Comparison of ENCODE assay signal across 8 cellular contexts in the genomic region with DNA sequence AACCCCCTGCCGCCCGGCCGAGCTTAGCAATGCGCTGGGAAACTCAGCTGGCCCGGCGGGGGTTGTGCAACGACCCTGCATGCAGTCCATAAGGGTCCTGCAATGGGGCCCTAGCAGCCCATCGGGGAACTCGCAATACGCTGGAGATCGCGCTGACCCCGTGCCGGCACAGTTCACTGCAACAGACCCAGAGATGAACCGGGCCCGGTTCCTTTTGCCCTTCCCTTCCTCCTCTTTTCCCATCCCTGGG. TPM values are rescaled to one million over a fixed set of nuclear protein-coding genes. Genes with fewer than 3 reads are reported as not detected.
DNase-seq lines count a peak whose midpoint lies in the region; ATAC-seq and TF ChIP-seq lines count a peak whose summit lies in the region.

No MANE protein-coding gene starts in this region.

- H4K20me1 ChIP-seq in Loucy (ENCODE audit: insufficient read depth, low read length, poor library complexity, severe bottlenecking), result peaks cover 42% of the 10 kb centered on the region

- H3K4me1 ChIP-seq in Loucy (ENCODE audit: insufficient read depth, low read length, poor library complexity, severe bottlenecking), result peaks cover 70% of the 10 kb centered on the region

- peaks cover 56 to 82% of the 10 kb centered on the region in 2 donors for H3K4me1 Mint-ChIP-seq in natural killer cell

- H3K4me3 ChIP-seq in Loucy (ENCODE audit: low read length, poor library complexity, severe bottlenecking) (peak overlapping the region; percentile 90), dorsolateral prefrontal cortex (peak overlapping the region; percentile 58 to 100 (median 93))

- H3K9ac ChIP-seq in Loucy (ENCODE audit: low read depth, low read length, poor library complexity, severe bottlenecking), result peak overlapping the region; percentile 99

- no peaks in the 10 kb centered on the region for H3K27me3 Mint-ChIP-seq in natural killer cell (ENCODE audit: low read depth in 2 of 2)

- peak overlapping the region; percentile 67 for H2AFZ ChIP-seq in Loucy (ENCODE audit: low read length)

- TF ChIP-seq CTCF in Loucy (conservative IDR thresholded peaks at IDR 0.05; ENCODE audit: low read length) (no peak), dorsolateral prefrontal cortex (IDR thresholded peaks at IDR 0.05 in 54 of 56, conservative IDR thresholded peaks at IDR 0.05 in 2 of 56; ENCODE audit: low read depth in 1 of 56, partially characterized antibody in 56 of 56) (peak in 1 of 56 donors; percentile 12), natural killer cell (IDR thresholded peaks at IDR 0.05) (no peak)

- no peaks in the 10 kb centered on the region for H3K9me3 ChIP-seq in Loucy (ENCODE audit: insufficient read depth, low read depth, low read length)

- peak overlapping the region; percentile 87 to 100 (median 98) for H3K27ac ChIP-seq in dorsolateral prefrontal cortex

- intact Hi-C loops in dorsolateral prefrontal cortex (cut with DNase I), result loop anchor here in 1 of 2 donors (5.0 kb wide), 1 partner anchor 43 kb away; no protein-coding TSS in a partner anchor
- intact Hi-C loops in natural killer cell (cut with micrococcal nuclease), result no loop called here

- H3K4me2 ChIP-seq in Loucy (ENCODE audit: low read depth, low read length, poor library complexity, severe bottlenecking), result peak overlapping the region; percentile 98

- H3K4me3 Mint-ChIP-seq in natural killer cell, result peak overlapping the region; percentile 91

- H3K36me3 ChIP-seq in Loucy (ENCODE audit: insufficient read depth, low read length), result peaks cover 18% of the 10 kb centered on the region; the same call in 1 of the 2 replicates

- ATAC-seq in natural killer cell (peak in 1 of 3 donors; percentile 1), HG02981 (IDR thresholded peaks at IDR 0.05; ENCODE audit: unreplicated experiment) (no peak)

- H3K27ac Mint-ChIP-seq in natural killer cell, result peak overlapping the region; percentile 87 to 93

- no peaks in the 10 kb centered on the region for H3K36me3 Mint-ChIP-seq in natural killer cell

- H3K27me3 ChIP-seq in Loucy (ENCODE audit: insufficient read depth, low read length, poor library complexity, severe bottlenecking) (no peaks in the 10 kb centered on the region), dorsolateral prefrontal cortex (no peaks in the 10 kb centered on the region)

- DNase-seq in stimulated activated CD4-positive, alpha-beta T cell treated with anti-CD3 and anti-CD28 coated beads, Interleukin-15, amount 100 ng/mL, for 24 hours, result peak; percentile 42
- no peak for DNase-seq in stimulated activated CD4-positive, alpha-beta T cell treated with anti-CD3 and anti-CD28 coated beads, Interleukin-4, amount 100 ng/mL, for 1 hour
- DNase-seq in dorsolateral prefrontal cortex, result peak in 1 of 10 donors; percentile 54
- DNase-seq in natural killer cell, result no peak
- no peak for DNase-seq in NCI-H446 treated with DMSO at 0.1 percent for 48 hours (lab: John Stamatoyannopoulos, UW)
- no peak for DNase-seq in SHP77 treated with DMSO at 0.1 percent for 48 hours (lab: John Stamatoyannopoulos, UW)

- no peaks in the 10 kb centered on the region for H3K9me3 Mint-ChIP-seq in natural killer cell

- H3K79me2 ChIP-seq in Loucy (ENCODE audit: insufficient read depth, low read length), result peaks cover 73% of the 10 kb centered on the region

- H3K9me2 ChIP-seq in Loucy (replicated peaks; ENCODE audit: low read depth, low read length), result no peaks in the 10 kb centered on the region

- H3F3A ChIP-seq in Loucy (ENCODE audit: low read depth), result peaks cover 19% of the 10 kb centered on the region

RNA-seq across cellular contexts. Expression of a gene that starts 0.4 kb away (rescaled TPM):
- total RNA-seq in dorsolateral prefrontal cortex (100 to 1,000 TPM in 9 of 120 experiments, 10 to 100 TPM in 111; 56.8 to 113 (median 82.2) TPM), natural killer cell (10 to 100 TPM; 34.7 to 47.5 (median 42.5) TPM)

RNA-seq across cellular contexts. Expression of a gene that starts 0.6 kb away (rescaled TPM):
- total RNA-seq in dorsolateral prefrontal cortex, result 100 to 1,000 TPM in 28 of 120 experiments, 10 to 100 TPM in 92; 65.3 to 121 (median 91.1) TPM
- 100 to 1,000 TPM; 149 to 189 (median 177) TPM for total RNA-seq in natural killer cell

RNA-seq across cellular contexts. Expression of a gene that starts 7.4 kb away (rescaled TPM):
- total RNA-seq in dorsolateral prefrontal cortex (1 to 10 TPM in 1 of 120 experiments, under 1 TPM in 15, not detected in 104; 0.16 to 1.0 (median 0.24) TPM), natural killer cell (1 to 10 TPM in 2 of 3 donors, under 1 TPM in 1; 0.25 to 4.3 (median 2.2) TPM)

RNA-seq across cellular contexts. Expression of a gene that starts 8.9 kb away (rescaled TPM):
- total RNA-seq in dorsolateral prefrontal cortex (100 to 1,000 TPM in 104 of 120 experiments, 10 to 100 TPM in 16; 84.4 to 206 (median 112) TPM), natural killer cell (1,000 to 10,000 TPM; 1,278 to 1,379 (median 1,308) TPM)

RNA-seq across cellular contexts. Expression of a gene that starts 11.4 kb away (rescaled TPM):
- 10 to 100 TPM in 8 of 120 experiments, 1 to 10 TPM in 112; 1.4 to 20.7 (median 5.6) TPM for total RNA-seq in dorsolateral prefrontal cortex
- total RNA-seq in natural killer cell, result 10 to 100 TPM; 26.1 to 28.4 (median 26.6) TPM
